In genomic region chr18:57188851-57189565, GRCh38 we compare ENCODE assay signal across 34 cellular contexts. TPM values are rescaled to one million over a fixed set of nuclear protein-coding genes. Genes with fewer than 3 reads are reported as not detected.
"Had no signal": no experiment of that assay in that cellular context is flagged by ENCODE, and none has a peak within 500 bp of the region (broad histone marks: within the 10 kb centered on the region; RNA-seq: fewer than 3 reads in every experiment).

No MANE protein-coding gene starts in this region.

- H3K27me3 ChIP-seq: ascending aorta, breast epithelium, cardiac muscle cell, esophagus squamous epithelium had no signal

- H3K4me3 ChIP-seq: ascending aorta, breast epithelium, cardiac muscle cell, esophagus squamous epithelium, heart left ventricle had no signal

- H3K27ac Mint-ChIP-seq: activated CD4-positive, alpha-beta memory T cell treated with anti-CD3 and anti-CD28 coated beads, Interleukin-2, amount 10 ng/mL, durations not matched to agents 7 days and 5 days; activated CD4-positive, alpha-beta T cell treated with anti-CD3 and anti-CD28 coated beads, Interleukin-2, amount 10 ng/mL, durations not matched to agents 7 days and 5 days; activated naive CD4-positive, alpha-beta T cell treated with anti-CD3 and anti-CD28 coated beads, Interleukin-2, amount 10 ng/mL, durations not matched to agents 7 days and 5 days; activated naive CD4-positive, alpha-beta T cell treated with anti-CD3 and anti-CD28 coated beads, Interleukin-2, amount 50 U/mL, for 72 hours; activated naive CD8-positive, alpha-beta T cell treated with anti-CD3 and anti-CD28 coated beads, Interleukin-2, amount 10 ng/mL, durations not matched to agents 7 days and 5 days; activated T-cell treated with anti-CD3 and anti-CD28 coated beads, Interleukin-2, amount 50 U/mL, for 24 hours; activated T-cell treated with anti-CD3 and anti-CD28 coated beads, Interleukin-2, amount 50 U/mL, for 72 hours; brain; effector memory CD8-positive, alpha-beta T cell had no signal

- H3K4me1 ChIP-seq: ascending aorta, breast epithelium, esophagus squamous epithelium, heart left ventricle had no signal

- H3K4me1 Mint-ChIP-seq: activated CD4-positive, alpha-beta memory T cell treated with anti-CD3 and anti-CD28 coated beads, Interleukin-2, amount 10 ng/mL, durations not matched to agents 7 days and 5 days; activated CD4-positive, alpha-beta T cell treated with anti-CD3 and anti-CD28 coated beads, Interleukin-2, amount 10 ng/mL, durations not matched to agents 7 days and 5 days; activated naive CD4-positive, alpha-beta T cell treated with anti-CD3 and anti-CD28 coated beads, Interleukin-2, amount 10 ng/mL, durations not matched to agents 7 days and 5 days; activated naive CD8-positive, alpha-beta T cell treated with anti-CD3 and anti-CD28 coated beads, Interleukin-2, amount 10 ng/mL, durations not matched to agents 7 days and 5 days; brain had no signal

- H3K27me3 Mint-ChIP-seq: activated naive CD4-positive, alpha-beta T cell treated with anti-CD3 and anti-CD28 coated beads, Interleukin-2, amount 10 ng/mL, durations not matched to agents 7 days and 5 days had no signal

- H3K4me3 Mint-ChIP-seq: activated CD4-positive, alpha-beta memory T cell treated with anti-CD3 and anti-CD28 coated beads, Interleukin-2, amount 10 ng/mL, durations not matched to agents 7 days and 5 days; activated CD4-positive, alpha-beta T cell treated with anti-CD3 and anti-CD28 coated beads, Interleukin-2, amount 10 ng/mL, durations not matched to agents 7 days and 5 days; activated naive CD4-positive, alpha-beta T cell treated with anti-CD3 and anti-CD28 coated beads, Interleukin-2, amount 10 ng/mL, durations not matched to agents 7 days and 5 days; activated naive CD8-positive, alpha-beta T cell treated with anti-CD3 and anti-CD28 coated beads, Interleukin-2, amount 10 ng/mL, durations not matched to agents 7 days and 5 days; activated T-cell treated with anti-CD3 and anti-CD28 coated beads, Interleukin-2, amount 50 U/mL, for 24 hours; activated T-cell treated with anti-CD3 and anti-CD28 coated beads, Interleukin-2, amount 50 U/mL, for 72 hours; brain; effector memory CD8-positive, alpha-beta T cell had no signal

- H3K36me3 ChIP-seq: ascending aorta, breast epithelium, cardiac muscle cell, esophagus squamous epithelium, heart left ventricle had no signal

- H3K36me3 Mint-ChIP-seq: activated naive CD4-positive, alpha-beta T cell treated with anti-CD3 and anti-CD28 coated beads, Interleukin-2, amount 10 ng/mL, durations not matched to agents 7 days and 5 days; activated naive CD8-positive, alpha-beta T cell treated with anti-CD3 and anti-CD28 coated beads, Interleukin-2, amount 10 ng/mL, durations not matched to agents 7 days and 5 days; brain had no signal

- H3K27ac ChIP-seq: ascending aorta, breast epithelium, cardiac muscle cell, esophagus squamous epithelium, heart left ventricle had no signal

- ATAC-seq: activated naive CD4-positive, alpha-beta T cell treated with anti-CD3 and anti-CD28 coated beads, Interleukin-2, amount 50 U/mL, for 72 hours; activated T-cell treated with anti-CD3 and anti-CD28 coated beads, Interleukin-2, amount 50 U/mL, for 72 hours; effector memory CD8-positive, alpha-beta T cell; heart left ventricle had no signal

- DNase-seq: activated CD4-positive, alpha-beta memory T cell treated with anti-CD3 and anti-CD28 coated beads, Interleukin-2, amount 10 ng/mL, durations not matched to agents 7 days and 5 days; activated CD4-positive, alpha-beta T cell treated with anti-CD3 and anti-CD28 coated beads for 1 hour; activated CD4-positive, alpha-beta T cell treated with anti-CD3 and anti-CD28 coated beads for 4 hours; activated CD4-positive, alpha-beta T cell treated with anti-CD3 and anti-CD28 coated beads, Interleukin-2, amount 10 ng/mL, durations not matched to agents 7 days and 5 days; activated CD4-positive, alpha-beta T cell treated with anti-CD3 and anti-CD28 coated beads, Interleukin-2, amount 50 U/mL, for 4 hours; activated CD4-positive, CD25-positive, alpha-beta regulatory T cell; activated CD8-positive, alpha-beta memory T cell treated with anti-CD3 and anti-CD28 coated beads, Interleukin-2, amount 50 U/mL, for 48 hours; activated gamma-delta T cell; activated naive CD4-positive, alpha-beta T cell; activated naive CD4-positive, alpha-beta T cell treated with anti-CD3 and anti-CD28 coated beads, Interleukin-2, amount 10 ng/mL, durations not matched to agents 7 days and 5 days; activated naive CD8-positive, alpha-beta T cell treated with anti-CD3 and anti-CD28 coated beads, Interleukin-2, amount 10 ng/mL, durations not matched to agents 7 days and 5 days; activated T-cell treated with anti-CD3 and anti-CD28 coated beads for 4 hours; activated T-cell treated with anti-CD3 and anti-CD28 coated beads, Interleukin-2, amount 50 U/mL, for 24 hours; activated T-cell treated with anti-CD3 and anti-CD28 coated beads, Interleukin-2, amount 50 U/mL, for 72 hours; central memory CD4-positive, alpha-beta T cell; cortex of kidney; dermis blood vessel endothelial cell; effector CD4-positive, alpha-beta T cell; effector memory CD8-positive, alpha-beta T cell; erythroblast; esophagus squamous epithelium; foreskin melanocyte; heart left ventricle; T-helper 2 cell had no signal

- FAIRE-seq: colon had no signal

RNA-seq across cellular contexts. Expression of gene BOD1L2, which starts 42.1 kb away (rescaled TPM):
- total RNA-seq: activated CD4-positive, alpha-beta memory T cell treated with anti-CD3 and anti-CD28 coated beads, Interleukin-2, amount 10 ng/mL, durations not matched to agents 7 days and 5 days; activated CD4-positive, alpha-beta T cell treated with anti-CD3 and anti-CD28 coated beads, Interleukin-2, amount 10 ng/mL, durations not matched to agents 7 days and 5 days; activated naive CD4-positive, alpha-beta T cell treated with anti-CD3 and anti-CD28 coated beads, Interleukin-2, amount 50 U/mL, for 72 hours; activated naive CD8-positive, alpha-beta T cell treated with anti-CD3 and anti-CD28 coated beads, Interleukin-2, amount 10 ng/mL, durations not matched to agents 7 days and 5 days; activated T-cell treated with anti-CD3 and anti-CD28 coated beads, Interleukin-2, amount 50 U/mL, for 72 hours; ascending aorta; breast epithelium; cardiac muscle cell; chondrocyte; dermis blood vessel endothelial cell; esophagus squamous epithelium; fibroblast of lung; fibroblast of villous mesenchyme; heart left ventricle; T-helper 1 cell treated with Interleukin-12 subunit alpha and Interleukin-12 subunit beta and Interleukin-4 antibody, amounts not matched to agents 30 ng/mL and 1 ng/mL, for 36 hours had no signal
- polyA plus RNA-seq: cardiac muscle cell, fibroblast of lung, heart left ventricle had no signal
